In genomic region chr12:48442191-48442828, GRCh38 we compare ENCODE assay signal across 18 cellular contexts. TPM values are rescaled to one million over a fixed set of nuclear protein-coding genes. Genes with fewer than 3 reads are reported as not detected.
A peak's percentile ranks its signal among the peaks of the same experiment; 100 is the strongest.
DNase-seq lines count a peak whose midpoint lies in the region; ATAC-seq and TF ChIP-seq lines count a peak whose summit lies in the region.
"Had no signal": no experiment of that assay in that cellular context is flagged by ENCODE, and none has a peak within 500 bp of the region (broad histone marks: within the 10 kb centered on the region; RNA-seq: fewer than 3 reads in every experiment).

No MANE protein-coding gene starts in this region.

- H3K9ac ChIP-seq in PC-3 (ENCODE audit: low read length): no peak overlapping the region

- no peak overlapping the region for H3K27ac ChIP-seq in A673 (ENCODE audit: low read depth, low read length, poor library complexity, severe bottlenecking)
- no peak overlapping the region for H3K27ac ChIP-seq in PC-3 (ENCODE audit: low read length)
- no peak overlapping the region for H3K27ac ChIP-seq in upper lobe of left lung
- H3K27ac ChIP-seq: thoracic aorta had no signal

- H3K79me2 ChIP-seq in PC-3 (ENCODE audit: low read length): no peaks in the 10 kb centered on the region

- no peaks in the 10 kb centered on the region for H3K36me3 Mint-ChIP-seq in activated naive CD8-positive, alpha-beta T cell treated with anti-CD3 and anti-CD28 coated beads, Interleukin-2, amount 50 U/mL, for 24 hours (ENCODE audit: low read depth)
- H3K36me3 Mint-ChIP-seq in HFFc6 (ENCODE audit: low read depth): no peaks in the 10 kb centered on the region

- H3K4me1 Mint-ChIP-seq in activated naive CD8-positive, alpha-beta T cell treated with anti-CD3 and anti-CD28 coated beads, Interleukin-2, amount 50 U/mL, for 24 hours: peaks cover 14% of the 10 kb centered on the region
- H3K4me1 Mint-ChIP-seq in HFFc6 (ENCODE audit: low read depth): no peaks in the 10 kb centered on the region
- H3K4me1 Mint-ChIP-seq: activated B cell treated with CpG ODN at 0.5 μM for 24 hours had no signal

- TF ChIP-seq EP300 in upper lobe of left lung (IDR thresholded peaks at IDR 0.05): no peak

- TF ChIP-seq CTCF in A673 (conservative IDR thresholded peaks at IDR 0.05; ENCODE audit: low read depth, low read length) (0 out of 2 replicates have a peak, but pooled peaks have one; percentile 13), GM12875 (IDR thresholded peaks at IDR 0.05; ENCODE audit: borderline replicate concordance, insufficient read depth, low read depth, low read length) (peak; percentile 46; the same call in 1 of the 2 replicates), PC-3 (conservative IDR thresholded peaks at IDR 0.05; ENCODE audit: low read depth, low read length) (peak; percentile 25; the same call in 1 of the 2 replicates), epithelial cell of esophagus (IDR thresholded peaks at IDR 0.05; ENCODE audit: insufficient read depth, low read depth, low read length, missing control alignments) (no peak), upper lobe of left lung (IDR thresholded peaks at IDR 0.05) (no peak), HFFc6 (IDR thresholded peaks at IDR 0.05) (no peak)

- ATAC-seq in PC-3 (peak; percentile 37; the same call in 1 of the 2 replicates), upper lobe of left lung (ENCODE audit: low FRiP score in 2 of 2) (no peak)
- ATAC-seq in activated naive CD8-positive, alpha-beta T cell treated with anti-CD3 and anti-CD28 coated beads, Interleukin-2, amount 50 U/mL, for 24 hours: no peak

- H3F3A ChIP-seq in PC-3 (ENCODE audit: low read length, unreplicated experiment): no peaks in the 10 kb centered on the region

- no peaks in the 10 kb centered on the region for H3K27me3 Mint-ChIP-seq in activated naive CD8-positive, alpha-beta T cell treated with anti-CD3 and anti-CD28 coated beads, Interleukin-2, amount 50 U/mL, for 24 hours
- H3K27me3 Mint-ChIP-seq in HFFc6 (ENCODE audit: insufficient read depth): peaks cover 19% of the 10 kb centered on the region
- H3K27me3 Mint-ChIP-seq: activated naive CD8-positive, alpha-beta T cell had no signal

- no peak for TF ChIP-seq POLR2A in upper lobe of left lung (IDR thresholded peaks at IDR 0.05)

- no peaks in the 10 kb centered on the region for H3K27me3 ChIP-seq in A673 (replicated peaks; ENCODE audit: insufficient read depth, low read depth, low read length, poor library complexity)
- H3K27me3 ChIP-seq in PC-3 (ENCODE audit: low read length): peaks cover 47% of the 10 kb centered on the region
- no peaks in the 10 kb centered on the region for H3K27me3 ChIP-seq in upper lobe of left lung

- no peak overlapping the region for H3K4me3 Mint-ChIP-seq in activated naive CD8-positive, alpha-beta T cell treated with anti-CD3 and anti-CD28 coated beads, Interleukin-2, amount 50 U/mL, for 24 hours
- no peak overlapping the region for H3K4me3 Mint-ChIP-seq in HFFc6
- H3K4me3 Mint-ChIP-seq: activated B cell treated with CpG ODN at 0.5 μM for 24 hours; activated naive CD8-positive, alpha-beta T cell had no signal

- H3K36me3 ChIP-seq in A673 (ENCODE audit: insufficient read depth, low read length, poor library complexity, severe bottlenecking) (no peaks in the 10 kb centered on the region), PC-3 (ENCODE audit: low read depth, low read length) (no peaks in the 10 kb centered on the region), upper lobe of left lung (no peaks in the 10 kb centered on the region)
- H3K36me3 ChIP-seq: thoracic aorta had no signal

- intact Hi-C loops in A673 (cut with micrococcal nuclease; ENCODE audit: unreplicated experiment): no loop called here
- intact Hi-C loops in PC-3 (cut with micrococcal nuclease): no loop called here

- no peak overlapping the region for H3K4me2 ChIP-seq in PC-3 (ENCODE audit: low read length)

- H3K4me1 ChIP-seq in A673 (ENCODE audit: insufficient read depth, low read length, poor library complexity, severe bottlenecking) (peaks cover 8% of the 10 kb centered on the region), PC-3 (ENCODE audit: insufficient read depth, low read length) (no peaks in the 10 kb centered on the region), upper lobe of left lung (no peaks in the 10 kb centered on the region)

- DNase-seq in A673 (ENCODE audit: low spot score): no peak
- DNase-seq in PC-3: no peak
- DNase-seq in epithelial cell of esophagus (ENCODE audit: low read depth): peak; percentile 32
- DNase-seq in activated naive CD8-positive, alpha-beta T cell treated with anti-CD3 and anti-CD28 coated beads, Interleukin-2, amount 50 U/mL, for 24 hours: no peak
- DNase-seq in activated naive CD4-positive, alpha-beta T cell treated with Interleukin-2 at 50 U/mL for 16 hours: no peak
- DNase-seq in upper lobe of left lung: no peak
- no peak for DNase-seq in HFFc6
- DNase-seq: activated B cell treated with CpG ODN at 0.5 μM for 24 hours, DMS79 treated with DMSO at 0.1 percent for 48 hours, kidney, NCI-H146, NCI-H446 had no signal

- H3K27ac Mint-ChIP-seq in activated naive CD8-positive, alpha-beta T cell treated with anti-CD3 and anti-CD28 coated beads, Interleukin-2, amount 50 U/mL, for 24 hours: no peak overlapping the region
- no peak overlapping the region for H3K27ac Mint-ChIP-seq in HFFc6
- H3K27ac Mint-ChIP-seq: activated B cell treated with CpG ODN at 0.5 μM for 24 hours; activated naive CD8-positive, alpha-beta T cell had no signal

- H3K4me3 ChIP-seq in A673 (ENCODE audit: low read depth, low read length, poor library complexity, severe bottlenecking) (no peak overlapping the region), GM12875 (ENCODE audit: low read depth, low read length) (no peak overlapping the region), PC-3 (ENCODE audit: low read length) (no peak overlapping the region), epithelial cell of esophagus (ENCODE audit: low read length) (no peak overlapping the region), upper lobe of left lung (no peak overlapping the region)
- H3K4me3 ChIP-seq: thoracic aorta had no signal

- CTCF ChIA-PET in A673 (lab: Charles Lee): no interaction called here
- CTCF ChIA-PET in PC-3 (lab: Charles Lee): no interaction called here

- H3K9me3 ChIP-seq in A673 (ENCODE audit: low read depth, low read length, poor library complexity, severe bottlenecking) (no peaks in the 10 kb centered on the region), PC-3 (ENCODE audit: low read length) (no peaks in the 10 kb centered on the region), upper lobe of left lung (no peaks in the 10 kb centered on the region)
- H3K9me3 ChIP-seq: thoracic aorta had no signal

- WGBS in upper lobe of left lung, 2 donors: 90 to 96% methylated on average over 2 of the region's 2 CpGs

- H3K9me2 ChIP-seq in PC-3 (replicated peaks; ENCODE audit: low read length): no peaks in the 10 kb centered on the region

- H3K9me3 Mint-ChIP-seq in activated naive CD8-positive, alpha-beta T cell treated with anti-CD3 and anti-CD28 coated beads, Interleukin-2, amount 50 U/mL, for 24 hours: no peaks in the 10 kb centered on the region
- no peaks in the 10 kb centered on the region for H3K9me3 Mint-ChIP-seq in HFFc6
- H3K9me3 Mint-ChIP-seq: activated B cell treated with CpG ODN at 0.5 μM for 24 hours had no signal

- H4K20me1 ChIP-seq in PC-3 (ENCODE audit: low read length): no peaks in the 10 kb centered on the region

- H2AFZ ChIP-seq in PC-3 (ENCODE audit: low read length): no peak overlapping the region

- POLR2A ChIA-PET in A673 (lab: Charles Lee; ENCODE audit: low non-redundant PET) (no interaction called here), PC-3 (lab: Charles Lee; ENCODE audit: unreplicated experiment) (no interaction called here)

- BruUV-seq in A673 (replicated peaks; lab: Mats Ljungman, UMichigan): no TSS peak
- BruUV-seq in PC-3 (replicated peaks; lab: Mats Ljungman, UMichigan): no TSS peak

RNA-seq across cellular contexts. Expression of gene ANP32D, which starts 30.0 kb away (rescaled TPM):
- not detected in 2 replicates for total RNA-seq in A673 (2021)
- not detected in 2 replicates for total RNA-seq in PC-3 (2014; rRNA removed)
- total RNA-seq in upper lobe of left lung: 1 to 10 TPM in 2 of 6 donors, under 1 TPM in 1, not detected in 3; 0.37 to 3.1 (median 2.1) TPM
- not detected for total RNA-seq in HFFc6 (2021; fragmentation: NEBNext Ultra II Directional; extraction: Animal tissue kit (Norgen Biotek cat#: 25700))
- total RNA-seq: activated B cell treated with CpG ODN at 0.5 μM for 24 hours, endothelial cell of umbilical vein, kidney, mucosa of gallbladder had no signal

RNA-seq across cellular contexts. Expression of gene C12orf54, which starts 40.0 kb away (rescaled TPM):
- total RNA-seq in A673 (2021): not detected in 2 replicates
- not detected in 2 replicates for total RNA-seq in PC-3 (2014; rRNA removed)
- under 1 TPM in 1 of 6 donors, not detected in 5; 0.64 TPM for total RNA-seq in upper lobe of left lung
- not detected for total RNA-seq in HFFc6 (2021; fragmentation: NEBNext Ultra II Directional; extraction: Animal tissue kit (Norgen Biotek cat#: 25700))
- total RNA-seq: activated B cell treated with CpG ODN at 0.5 μM for 24 hours, endothelial cell of umbilical vein, kidney, mucosa of gallbladder, posterior vena cava, thoracic aorta had no signal

Comparison
In these comparisons a context has a peak if more than half of its experiments do, and no peak if none do; other contexts are left out.
1. CTCF ChIP-seq: peak in A673 (single experiment), GM12875 (single experiment) and PC-3 (single experiment); none in epithelial cell of esophagus (single experiment), upper lobe of left lung (0 of 6) and HFFc6 (single experiment).